ENCODE assay signal across 20 cellular contexts in the genomic region with DNA sequence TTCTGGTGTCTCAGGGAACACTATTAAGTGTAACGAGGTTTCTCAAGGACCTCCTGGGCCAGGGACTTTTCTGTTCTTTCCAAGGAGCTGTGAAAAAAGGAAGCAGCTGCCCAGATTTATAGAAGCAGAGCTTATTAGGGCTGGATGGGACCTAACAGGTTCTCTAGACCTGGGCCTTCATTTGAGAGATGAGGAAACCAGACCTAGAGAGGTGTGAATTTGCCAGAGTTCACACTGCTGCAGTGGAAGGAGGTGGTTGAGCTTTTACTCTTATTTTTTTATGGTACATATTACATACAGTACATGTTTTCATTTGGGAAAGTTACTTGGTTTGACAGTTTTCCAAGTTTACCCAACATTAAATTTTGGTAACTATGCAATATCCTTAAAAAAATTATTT.
DNase-seq lines count a peak whose midpoint lies in the region; ATAC-seq lines count a peak whose summit lies in the region.
"Had no signal": no experiment of that assay in that cellular context is flagged by ENCODE, and none has a peak within 500 bp of the region (broad histone marks: within the 10 kb centered on the region; RNA-seq: fewer than 3 reads in every experiment).

No MANE protein-coding gene starts in this region.

- H3K4me1 Mint-ChIP-seq in activated naive CD4-positive, alpha-beta T cell treated with anti-CD3 and anti-CD28 coated beads, Interleukin-2, amount 50 U/mL, for 24 hours = peaks cover 78% of the 10 kb centered on the region
- peaks cover 62% of the 10 kb centered on the region for H3K4me1 Mint-ChIP-seq in central memory CD8-positive, alpha-beta T cell
- H3K4me1 Mint-ChIP-seq in stimulated activated effector memory CD8-positive, alpha-beta T cell treated with anti-CD3 and anti-CD28 coated beads, Interleukin-12 subunit alpha, Interleukin-12 subunit beta, amount 100 ng/mL, for 72 hours = peaks cover 74% of the 10 kb centered on the region

- in situ Hi-C loops in KBM-7 (cut with MboI; ENCODE audit: low pct_unique_long_range_greater_than_20kb, low sequenced_read_pairs) = no loop called here

- no peaks in the 10 kb centered on the region for H3K27me3 Mint-ChIP-seq in activated naive CD4-positive, alpha-beta T cell treated with anti-CD3 and anti-CD28 coated beads, Interleukin-2, amount 50 U/mL, for 24 hours
- no peaks in the 10 kb centered on the region for H3K27me3 Mint-ChIP-seq in central memory CD8-positive, alpha-beta T cell

- H3K9me3 Mint-ChIP-seq in activated naive CD4-positive, alpha-beta T cell treated with anti-CD3 and anti-CD28 coated beads, Interleukin-2, amount 50 U/mL, for 24 hours = no peaks in the 10 kb centered on the region
- no peaks in the 10 kb centered on the region for H3K9me3 Mint-ChIP-seq in central memory CD8-positive, alpha-beta T cell
- no peaks in the 10 kb centered on the region for H3K9me3 Mint-ChIP-seq in stimulated activated effector memory CD8-positive, alpha-beta T cell treated with anti-CD3 and anti-CD28 coated beads, Interleukin-12 subunit alpha, Interleukin-12 subunit beta, amount 100 ng/mL, for 72 hours
- H3K9me3 Mint-ChIP-seq: HFFc6 had no signal

- H3K36me3 Mint-ChIP-seq in activated naive CD4-positive, alpha-beta T cell treated with anti-CD3 and anti-CD28 coated beads, Interleukin-2, amount 50 U/mL, for 24 hours = peaks cover 11% of the 10 kb centered on the region
- H3K36me3 Mint-ChIP-seq in central memory CD8-positive, alpha-beta T cell (ENCODE audit: insufficient read depth) = peaks cover 4% of the 10 kb centered on the region
- peaks cover 48% of the 10 kb centered on the region for H3K36me3 Mint-ChIP-seq in stimulated activated effector memory CD8-positive, alpha-beta T cell treated with anti-CD3 and anti-CD28 coated beads, Interleukin-12 subunit alpha, Interleukin-12 subunit beta, amount 100 ng/mL, for 72 hours

- no peak for DNase-seq in activated naive CD4-positive, alpha-beta T cell (lab: John Stamatoyannopoulos, UW)
- DNase-seq in KBM-7 = peak; percentile 34
- DNase-seq in central memory CD8-positive, alpha-beta T cell (ENCODE audit: low spot score in 2 of 2) = no peak
- no peak for DNase-seq in stimulated activated effector memory CD8-positive, alpha-beta T cell treated with anti-CD3 and anti-CD28 coated beads, Interleukin-12 subunit alpha, Interleukin-12 subunit beta, amount 100 ng/mL, for 72 hours (ENCODE audit: low spot score in 2 of 2)
- DNase-seq: activated CD4-positive, alpha-beta T cell treated with anti-CD3 and anti-CD28 coated beads, Interleukin-2, amount 50 U/mL, for 48 hours; COR-L47; EL; HFFc6; left colon; midbrain; NCI-H446 treated with DMSO at 0.1 percent for 48 hours; occipital lobe; right cardiac atrium; stomach had no signal

- ATAC-seq in central memory CD8-positive, alpha-beta T cell (replicated peaks; ENCODE audit: extremely low read depth, poor library complexity, severe bottlenecking) = peak; percentile 43
- ATAC-seq in stimulated activated effector memory CD8-positive, alpha-beta T cell treated with anti-CD3 and anti-CD28 coated beads, Interleukin-12 subunit alpha, Interleukin-12 subunit beta, amount 100 ng/mL, for 72 hours = no peak
- ATAC-seq in GM19397 (IDR thresholded peaks at IDR 0.05; ENCODE audit: unreplicated experiment) (no peak), HG03159 (IDR thresholded peaks at IDR 0.05; ENCODE audit: unreplicated experiment) (no peak), GM21423 (IDR thresholded peaks at IDR 0.05; ENCODE audit: unreplicated experiment) (no peak)
- ATAC-seq: esophagus mucosa, gastroesophageal sphincter, left colon, right cardiac atrium had no signal

- peak overlapping the region; percentile 3 for H3K4me3 Mint-ChIP-seq in activated naive CD4-positive, alpha-beta T cell treated with anti-CD3 and anti-CD28 coated beads, Interleukin-2, amount 50 U/mL, for 24 hours
- no peak overlapping the region for H3K4me3 Mint-ChIP-seq in central memory CD8-positive, alpha-beta T cell
- peak overlapping the region; percentile 63 for H3K4me3 Mint-ChIP-seq in stimulated activated effector memory CD8-positive, alpha-beta T cell treated with anti-CD3 and anti-CD28 coated beads, Interleukin-12 subunit alpha, Interleukin-12 subunit beta, amount 100 ng/mL, for 72 hours
- H3K4me3 Mint-ChIP-seq: HFFc6 had no signal

- H3K27ac Mint-ChIP-seq in activated naive CD4-positive, alpha-beta T cell treated with anti-CD3 and anti-CD28 coated beads, Interleukin-2, amount 50 U/mL, for 24 hours = peak overlapping the region; percentile 77
- no peak overlapping the region for H3K27ac Mint-ChIP-seq in central memory CD8-positive, alpha-beta T cell (ENCODE audit: low read depth)
- no peak overlapping the region for H3K27ac Mint-ChIP-seq in stimulated activated effector memory CD8-positive, alpha-beta T cell treated with anti-CD3 and anti-CD28 coated beads, Interleukin-12 subunit alpha, Interleukin-12 subunit beta, amount 100 ng/mL, for 72 hours
- H3K27ac Mint-ChIP-seq: HFFc6 had no signal
